Comparison of ENCODE assay signal across 1 cellular context in the genomic region with DNA sequence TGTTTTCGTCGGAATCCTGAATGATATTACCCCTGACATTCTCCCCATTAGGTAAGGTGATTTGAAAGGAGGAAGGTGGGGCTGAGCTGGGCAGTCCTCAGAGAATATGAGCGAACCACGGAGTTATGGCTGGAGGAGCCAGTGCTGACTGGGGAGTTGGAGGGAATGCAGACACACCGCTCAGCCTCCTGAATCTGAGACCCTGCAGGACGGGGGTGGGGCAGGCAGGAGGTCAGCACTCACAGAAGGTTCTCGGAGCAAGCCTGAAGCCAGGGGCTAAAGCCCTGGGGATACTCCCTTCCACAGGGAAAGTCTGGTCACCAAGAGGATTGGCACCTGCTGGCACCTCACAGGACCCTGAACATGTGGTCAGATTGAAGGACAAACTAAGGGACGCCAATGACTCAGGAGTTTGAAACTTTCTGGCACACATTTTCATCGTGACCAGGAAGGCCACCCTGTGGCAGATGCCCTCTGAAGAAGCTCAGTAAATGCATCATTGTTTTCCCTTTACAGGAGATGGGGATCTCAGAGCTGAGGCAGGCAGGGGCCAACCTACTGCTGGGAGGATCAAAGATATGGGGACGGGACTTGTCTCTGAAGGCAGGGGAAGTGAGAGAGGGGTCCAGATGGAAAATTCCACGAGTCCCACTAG.
TF ChIP-seq lines count a peak whose summit lies in the region.

No MANE protein-coding gene starts in this region.

TF ChIP-seq in HepG2, 621 proteins besides CTCF, POLR2A, EP300 and RAD21:
- 0 out of 2 replicates have a peak, but pooled peaks have one; percentile 37 for TF ChIP-seq ZNF614 (CRISPR knock-in tag; IDR thresholded peaks at IDR 0.05; ENCODE audit: borderline replicate concordance)
- TF ChIP-seq HNRNPL (IDR thresholded peaks at IDR 0.05; ENCODE audit: low read depth, low read length), result 0 out of 2 replicates have a peak, but pooled peaks have one; percentile 52
- TF ChIP-seq SOX13 (IDR thresholded peaks at IDR 0.05), result no peak
- 0 out of 4 replicates have a peak, but pooled peaks of 1 of the 2 experiments have one; percentile 9 for TF ChIP-seq SOX13 (CRISPR knock-in tag; conservative IDR thresholded peaks at IDR 0.05 in 1 of 2, IDR thresholded peaks at IDR 0.05 in 1 of 2)
- TF ChIP-seq, protein P1, sequence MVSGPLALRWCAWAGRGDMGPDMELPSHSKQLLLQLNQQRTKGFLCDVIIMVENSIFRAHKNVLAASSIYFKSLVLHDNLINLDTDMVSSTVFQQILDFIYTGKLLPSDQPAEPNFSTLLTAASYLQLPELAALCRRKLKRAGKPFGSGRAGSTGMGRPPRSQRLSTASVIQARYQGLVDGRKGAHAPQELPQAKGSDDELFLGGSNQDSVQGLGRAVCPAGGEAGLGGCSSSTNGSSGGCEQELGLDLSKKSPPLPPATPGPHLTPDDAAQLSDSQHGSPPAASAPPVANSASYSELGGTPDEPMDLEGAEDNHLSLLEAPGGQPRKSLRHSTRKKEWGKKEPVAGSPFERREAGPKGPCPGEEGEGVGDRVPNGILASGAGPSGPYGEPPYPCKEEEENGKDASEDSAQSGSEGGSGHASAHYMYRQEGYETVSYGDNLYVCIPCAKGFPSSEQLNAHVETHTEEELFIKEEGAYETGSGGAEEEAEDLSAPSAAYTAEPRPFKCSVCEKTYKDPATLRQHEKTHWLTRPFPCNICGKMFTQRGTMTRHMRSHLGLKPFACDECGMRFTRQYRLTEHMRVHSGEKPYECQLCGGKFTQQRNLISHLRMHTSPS (CRISPR knock-in tag; IDR thresholded peaks at IDR 0.05; ENCODE audit: low read depth), result peak; percentile 23; the same call in 1 of the 2 replicates
- TF ChIP-seq HDAC2 (CRISPR knock-in tag; IDR thresholded peaks at IDR 0.05), result 0 out of 2 replicates have a peak, but pooled peaks have one; percentile 23
- TF ChIP-seq, protein P2, sequence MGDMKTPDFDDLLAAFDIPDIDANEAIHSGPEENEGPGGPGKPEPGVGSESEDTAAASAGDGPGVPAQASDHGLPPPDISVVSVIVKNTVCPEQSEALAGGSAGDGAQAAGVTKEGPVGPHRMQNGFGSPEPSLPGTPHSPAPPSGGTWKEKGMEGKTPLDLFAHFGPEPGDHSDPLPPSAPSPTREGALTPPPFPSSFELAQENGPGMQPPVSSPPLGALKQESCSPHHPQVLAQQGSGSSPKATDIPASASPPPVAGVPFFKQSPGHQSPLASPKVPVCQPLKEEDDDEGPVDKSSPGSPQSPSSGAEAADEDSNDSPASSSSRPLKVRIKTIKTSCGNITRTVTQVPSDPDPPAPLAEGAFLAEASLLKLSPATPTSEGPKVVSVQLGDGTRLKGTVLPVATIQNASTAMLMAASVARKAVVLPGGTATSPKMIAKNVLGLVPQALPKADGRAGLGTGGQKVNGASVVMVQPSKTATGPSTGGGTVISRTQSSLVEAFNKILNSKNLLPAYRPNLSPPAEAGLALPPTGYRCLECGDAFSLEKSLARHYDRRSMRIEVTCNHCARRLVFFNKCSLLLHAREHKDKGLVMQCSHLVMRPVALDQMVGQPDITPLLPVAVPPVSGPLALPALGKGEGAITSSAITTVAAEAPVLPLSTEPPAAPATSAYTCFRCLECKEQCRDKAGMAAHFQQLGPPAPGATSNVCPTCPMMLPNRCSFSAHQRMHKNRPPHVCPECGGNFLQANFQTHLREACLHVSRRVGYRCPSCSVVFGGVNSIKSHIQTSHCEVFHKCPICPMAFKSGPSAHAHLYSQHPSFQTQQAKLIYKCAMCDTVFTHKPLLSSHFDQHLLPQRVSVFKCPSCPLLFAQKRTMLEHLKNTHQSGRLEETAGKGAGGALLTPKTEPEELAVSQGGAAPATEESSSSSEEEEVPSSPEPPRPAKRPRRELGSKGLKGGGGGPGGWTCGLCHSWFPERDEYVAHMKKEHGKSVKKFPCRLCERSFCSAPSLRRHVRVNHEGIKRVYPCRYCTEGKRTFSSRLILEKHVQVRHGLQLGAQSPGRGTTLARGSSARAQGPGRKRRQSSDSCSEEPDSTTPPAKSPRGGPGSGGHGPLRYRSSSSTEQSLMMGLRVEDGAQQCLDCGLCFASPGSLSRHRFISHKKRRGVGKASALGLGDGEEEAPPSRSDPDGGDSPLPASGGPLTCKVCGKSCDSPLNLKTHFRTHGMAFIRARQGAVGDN (CRISPR knock-in tag; IDR thresholded peaks at IDR 0.05), result peak; percentile 44; the same call in 1 of the 2 replicates
- TF ChIP-seq FOSL2 (CRISPR knock-in tag; IDR thresholded peaks at IDR 0.05), result peak; percentile 60
- no peak for TF ChIP-seq ZNF12 (CRISPR knock-in tag; IDR thresholded peaks at IDR 0.05)
- TF ChIP-seq NFIC (IDR thresholded peaks at IDR 0.05; ENCODE audit: low read length), result no peak
- no peak for TF ChIP-seq U2AF2 (IDR thresholded peaks at IDR 0.05; ENCODE audit: low read depth, low read length)
- TF ChIP-seq ZNF850 (CRISPR knock-in tag; conservative IDR thresholded peaks at IDR 0.05), result no peak
- TF ChIP-seq NFE2L2 (IDR thresholded peaks at IDR 0.05; ENCODE audit: low read length), result 0 out of 2 replicates have a peak, but pooled peaks have one; percentile 23
- TF ChIP-seq, protein P3, sequence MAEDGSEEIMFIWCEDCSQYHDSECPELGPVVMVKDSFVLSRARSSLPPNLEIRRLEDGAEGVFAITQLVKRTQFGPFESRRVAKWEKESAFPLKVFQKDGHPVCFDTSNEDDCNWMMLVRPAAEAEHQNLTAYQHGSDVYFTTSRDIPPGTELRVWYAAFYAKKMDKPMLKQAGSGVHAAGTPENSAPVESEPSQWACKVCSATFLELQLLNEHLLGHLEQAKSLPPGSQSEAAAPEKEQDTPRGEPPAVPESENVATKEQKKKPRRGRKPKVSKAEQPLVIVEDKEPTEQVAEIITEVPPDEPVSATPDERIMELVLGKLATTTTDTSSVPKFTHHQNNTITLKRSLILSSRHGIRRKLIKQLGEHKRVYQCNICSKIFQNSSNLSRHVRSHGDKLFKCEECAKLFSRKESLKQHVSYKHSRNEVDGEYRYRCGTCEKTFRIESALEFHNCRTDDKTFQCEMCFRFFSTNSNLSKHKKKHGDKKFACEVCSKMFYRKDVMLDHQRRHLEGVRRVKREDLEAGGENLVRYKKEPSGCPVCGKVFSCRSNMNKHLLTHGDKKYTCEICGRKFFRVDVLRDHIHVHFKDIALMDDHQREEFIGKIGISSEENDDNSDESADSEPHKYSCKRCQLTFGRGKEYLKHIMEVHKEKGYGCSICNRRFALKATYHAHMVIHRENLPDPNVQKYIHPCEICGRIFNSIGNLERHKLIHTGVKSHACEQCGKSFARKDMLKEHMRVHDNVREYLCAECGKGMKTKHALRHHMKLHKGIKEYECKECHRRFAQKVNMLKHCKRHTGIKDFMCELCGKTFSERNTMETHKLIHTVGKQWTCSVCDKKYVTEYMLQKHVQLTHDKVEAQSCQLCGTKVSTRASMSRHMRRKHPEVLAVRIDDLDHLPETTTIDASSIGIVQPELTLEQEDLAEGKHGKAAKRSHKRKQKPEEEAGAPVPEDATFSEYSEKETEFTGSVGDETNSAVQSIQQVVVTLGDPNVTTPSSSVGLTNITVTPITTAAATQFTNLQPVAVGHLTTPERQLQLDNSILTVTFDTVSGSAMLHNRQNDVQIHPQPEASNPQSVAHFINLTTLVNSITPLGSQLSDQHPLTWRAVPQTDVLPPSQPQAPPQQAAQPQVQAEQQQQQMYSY (CRISPR knock-in tag; IDR thresholded peaks at IDR 0.05), result peak; percentile 51; the same call in 1 of the 2 replicates
- TF ChIP-seq KDM4B (CRISPR knock-in tag; IDR thresholded peaks at IDR 0.05), result no peak
- TF ChIP-seq NFE2 (CRISPR knock-in tag; IDR thresholded peaks at IDR 0.05), result peak; percentile 45; the same call in 1 of the 2 replicates
